ENCODE assay signal across 30 cellular contexts in the genomic region with DNA sequence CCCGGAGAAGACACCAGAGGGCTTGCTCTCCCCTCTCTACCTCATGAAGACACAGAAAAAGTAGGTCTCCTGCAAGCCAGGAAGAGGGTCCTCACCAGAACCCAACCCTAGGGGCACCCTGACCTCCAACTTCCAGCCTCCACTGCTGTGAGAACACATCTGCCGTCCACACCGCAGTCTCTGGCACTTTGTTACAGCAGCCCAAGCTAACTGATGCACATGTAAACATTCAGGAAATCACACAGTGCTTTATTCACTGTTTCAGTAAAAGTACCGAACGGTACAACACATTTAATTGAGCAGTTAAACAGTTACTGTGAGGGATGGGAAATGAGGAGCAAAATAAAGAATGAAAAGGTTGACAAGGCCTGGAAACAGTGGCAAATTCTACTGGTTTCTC.
"Had no signal": no experiment of that assay in that cellular context is flagged by ENCODE, and none has a peak within 500 bp of the region (broad histone marks: within the 10 kb centered on the region; RNA-seq: fewer than 3 reads in every experiment).

No MANE protein-coding gene starts in this region.

- H3K4me1 ChIP-seq: breast epithelium, esophagus squamous epithelium, tibial artery had no signal

- H3K27me3 ChIP-seq: breast epithelium, esophagus squamous epithelium, neutrophil, sigmoid colon, stomach, tibial artery had no signal

- H3K9me3 Mint-ChIP-seq: activated CD4-positive, alpha-beta memory T cell treated with anti-CD3 and anti-CD28 coated beads for 36 hours; activated naive CD4-positive, alpha-beta T cell treated with anti-CD3 and anti-CD28 coated beads for 36 hours; activated naive CD8-positive, alpha-beta T cell treated with anti-CD3 and anti-CD28 coated beads, Interleukin-2, amount 10 ng/mL, durations not matched to agents 7 days and 5 days; activated T-helper 1 cell treated with anti-CD3 and anti-CD28 coated beads, Interleukin-12 subunit alpha, Interleukin-12 subunit beta, Interleukin-2, Interleukin-4 antibody, amounts not matched to agents 30 ng/mL and 10 ng/mL and 1 ng/mL, durations not matched to agents 14 hours and 24 hours and 36 hours; central memory CD8-positive, alpha-beta T cell; mesothelial cell of epicardium; naive B cell; nephron progenitor cell; stimulated activated naive B cell treated with anti-CD40 and anti-IgM and Interleukin-4, amounts not matched to agents 10 μg/mL and 1 μg/mL and 100 μg/mL, for 72 hours had no signal

- H3K4me3 ChIP-seq: breast epithelium, esophagus squamous epithelium, stomach, tibial artery had no signal

- ATAC-seq: activated CD4-positive, CD25-positive, alpha-beta regulatory T cell treated with anti-CD3 and anti-CD28 coated beads, Interleukin-2, amount 50 U/mL, for 24 hours; left colon; stimulated activated naive B cell treated with anti-CD40 and anti-IgM and Interleukin-4, amounts not matched to agents 10 μg/mL and 1 μg/mL and 100 μg/mL, for 72 hours had no signal

- H3K36me3 Mint-ChIP-seq: naive B cell had no signal

- H3K4me1 Mint-ChIP-seq: mesothelial cell of epicardium, nephron progenitor cell had no signal

- DNase-seq: activated CD4-positive, alpha-beta memory T cell treated with anti-CD3 and anti-CD28 coated beads for 36 hours; activated CD4-positive, alpha-beta T cell treated with anti-CD3 and anti-CD28 coated beads for 48 hours; activated CD8-positive, alpha-beta memory T cell treated with anti-CD3 and anti-CD28 coated beads, Interleukin-2, amount 50 U/mL, for 4 hours; activated effector memory CD4-positive, alpha-beta T cell treated with anti-CD3 and anti-CD28 coated beads, Interleukin-2, amount 50 U/mL, for 16 hours; activated naive CD4-positive, alpha-beta T cell treated with anti-CD3 and anti-CD28 coated beads for 36 hours; activated naive CD8-positive, alpha-beta T cell treated with anti-CD3 and anti-CD28 coated beads, Interleukin-2, amount 10 ng/mL, durations not matched to agents 7 days and 5 days; activated T-cell treated with anti-CD3 and anti-CD28 coated beads, Interleukin-2, amount 50 U/mL, for 1 hour; amniotic stem cell; effector CD4-positive, alpha-beta T cell; esophagus squamous epithelium; foreskin melanocyte; hippocampal formation; left colon; naive B cell; nephron progenitor cell; sigmoid colon; small intestine; stimulated activated CD4-positive, alpha-beta T cell treated with anti-CD3 and anti-CD28 coated beads, Interleukin-1b, Interleukin-23, amount 100 ng/mL, for 48 hours; stimulated activated naive B cell treated with anti-CD40 and anti-IgM and Interleukin-4, amounts not matched to agents 10 μg/mL and 1 μg/mL and 100 μg/mL, for 72 hours; stomach; T-helper 9 cell; tibial artery had no signal

- H3K4me3 Mint-ChIP-seq: activated CD4-positive, alpha-beta memory T cell treated with anti-CD3 and anti-CD28 coated beads for 36 hours; activated naive CD4-positive, alpha-beta T cell treated with anti-CD3 and anti-CD28 coated beads for 36 hours; activated naive CD8-positive, alpha-beta T cell treated with anti-CD3 and anti-CD28 coated beads, Interleukin-2, amount 10 ng/mL, durations not matched to agents 7 days and 5 days; activated T-helper 1 cell treated with anti-CD3 and anti-CD28 coated beads, Interleukin-12 subunit alpha, Interleukin-12 subunit beta, Interleukin-2, Interleukin-4 antibody, amounts not matched to agents 30 ng/mL and 10 ng/mL and 1 ng/mL, durations not matched to agents 14 hours and 24 hours and 36 hours; central memory CD8-positive, alpha-beta T cell; mesothelial cell of epicardium; naive B cell; nephron progenitor cell; stimulated activated naive B cell treated with anti-CD40 and anti-IgM and Interleukin-4, amounts not matched to agents 10 μg/mL and 1 μg/mL and 100 μg/mL, for 72 hours had no signal

- H3K27me3 Mint-ChIP-seq: activated CD4-positive, alpha-beta memory T cell treated with anti-CD3 and anti-CD28 coated beads for 36 hours; activated naive CD8-positive, alpha-beta T cell treated with anti-CD3 and anti-CD28 coated beads, Interleukin-2, amount 10 ng/mL, durations not matched to agents 7 days and 5 days; central memory CD8-positive, alpha-beta T cell; naive B cell; stimulated activated naive B cell treated with anti-CD40 and anti-IgM and Interleukin-4, amounts not matched to agents 10 μg/mL and 1 μg/mL and 100 μg/mL, for 72 hours had no signal

- H3K27ac Mint-ChIP-seq: activated CD4-positive, alpha-beta memory T cell treated with anti-CD3 and anti-CD28 coated beads for 36 hours; activated naive CD4-positive, alpha-beta T cell treated with anti-CD3 and anti-CD28 coated beads for 36 hours; activated T-helper 1 cell treated with anti-CD3 and anti-CD28 coated beads, Interleukin-12 subunit alpha, Interleukin-12 subunit beta, Interleukin-2, Interleukin-4 antibody, amounts not matched to agents 30 ng/mL and 10 ng/mL and 1 ng/mL, durations not matched to agents 14 hours and 24 hours and 36 hours; mesothelial cell of epicardium; stimulated activated naive B cell treated with anti-CD40 and anti-IgM and Interleukin-4, amounts not matched to agents 10 μg/mL and 1 μg/mL and 100 μg/mL, for 72 hours had no signal

- H3K9me3 ChIP-seq: breast epithelium, esophagus squamous epithelium, neutrophil, sigmoid colon, stomach, tibial artery had no signal

- H3K36me3 ChIP-seq: breast epithelium, esophagus squamous epithelium, sigmoid colon had no signal

- H3K27ac ChIP-seq: breast epithelium, epithelial cell of prostate, esophagus squamous epithelium, neutrophil, tibial artery, VCaP had no signal
